In the genomic region with DNA sequence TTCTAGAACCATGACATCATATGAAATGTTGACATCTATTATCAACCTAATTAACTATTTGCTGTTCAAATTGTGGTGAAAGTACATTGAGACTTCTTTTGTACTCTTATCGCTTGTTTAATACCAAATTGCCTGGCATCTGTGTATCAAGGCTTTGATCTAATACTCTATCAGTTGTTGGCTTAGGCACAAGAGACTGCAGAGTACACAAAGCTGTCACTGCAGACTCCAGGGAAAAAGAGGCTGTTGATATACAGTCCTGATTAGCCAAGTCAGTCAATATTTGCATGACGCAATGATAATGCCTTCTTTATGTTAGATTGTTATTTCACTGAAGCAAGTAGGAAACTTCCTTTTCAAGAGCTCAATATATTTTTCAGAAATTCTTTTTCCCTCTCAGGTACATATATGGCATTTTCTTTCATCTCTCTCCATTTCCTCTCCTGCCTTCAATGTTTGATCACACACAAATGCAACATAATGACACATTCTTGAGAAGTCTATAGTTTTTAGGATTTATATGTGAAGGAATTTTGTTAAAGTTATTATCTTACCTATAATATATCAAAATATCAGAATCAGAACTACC, we compare ENCODE assay signal across 1 cellular context.
TF ChIP-seq lines count a peak whose summit lies in the region.

No MANE protein-coding gene starts in this region.

TF ChIP-seq in HepG2, 621 proteins besides CTCF, POLR2A, EP300 and RAD21 (continued from another document and continues in another):
- TF ChIP-seq, protein P1, sequence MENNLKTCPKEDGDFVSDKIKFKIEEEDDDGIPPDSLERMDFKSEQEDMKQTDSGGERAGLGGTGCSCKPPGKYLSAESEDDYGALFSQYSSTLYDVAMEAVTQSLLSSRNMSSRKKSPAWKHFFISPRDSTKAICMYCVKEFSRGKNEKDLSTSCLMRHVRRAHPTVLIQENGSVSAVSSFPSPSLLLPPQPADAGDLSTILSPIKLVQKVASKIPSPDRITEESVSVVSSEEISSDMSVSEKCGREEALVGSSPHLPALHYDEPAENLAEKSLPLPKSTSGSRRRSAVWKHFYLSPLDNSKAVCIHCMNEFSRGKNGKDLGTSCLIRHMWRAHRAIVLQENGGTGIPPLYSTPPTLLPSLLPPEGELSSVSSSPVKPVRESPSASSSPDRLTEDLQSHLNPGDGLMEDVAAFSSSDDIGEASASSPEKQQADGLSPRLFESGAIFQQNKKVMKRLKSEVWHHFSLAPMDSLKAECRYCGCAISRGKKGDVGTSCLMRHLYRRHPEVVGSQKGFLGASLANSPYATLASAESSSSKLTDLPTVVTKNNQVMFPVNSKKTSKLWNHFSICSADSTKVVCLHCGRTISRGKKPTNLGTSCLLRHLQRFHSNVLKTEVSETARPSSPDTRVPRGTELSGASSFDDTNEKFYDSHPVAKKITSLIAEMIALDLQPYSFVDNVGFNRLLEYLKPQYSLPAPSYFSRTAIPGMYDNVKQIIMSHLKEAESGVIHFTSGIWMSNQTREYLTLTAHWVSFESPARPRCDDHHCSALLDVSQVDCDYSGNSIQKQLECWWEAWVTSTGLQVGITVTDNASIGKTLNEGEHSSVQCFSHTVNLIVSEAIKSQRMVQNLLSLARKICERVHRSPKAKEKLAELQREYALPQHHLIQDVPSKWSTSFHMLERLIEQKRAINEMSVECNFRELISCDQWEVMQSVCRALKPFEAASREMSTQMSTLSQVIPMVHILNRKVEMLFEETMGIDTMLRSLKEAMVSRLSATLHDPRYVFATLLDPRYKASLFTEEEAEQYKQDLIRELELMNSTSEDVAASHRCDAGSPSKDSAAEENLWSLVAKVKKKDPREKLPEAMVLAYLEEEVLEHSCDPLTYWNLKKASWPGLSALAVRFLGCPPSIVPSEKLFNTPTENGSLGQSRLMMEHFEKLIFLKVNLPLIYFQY (CRISPR knock-in tag; IDR thresholded peaks at IDR 0.05; ENCODE audit: borderline replicate concordance) = no peak
- no peak for TF ChIP-seq PAWR (CRISPR knock-in tag; IDR thresholded peaks at IDR 0.05; ENCODE audit: borderline replicate concordance)
- peak; percentile 28; the same call in 1 of the 2 replicates for TF ChIP-seq RFXAP (CRISPR knock-in tag; IDR thresholded peaks at IDR 0.05; ENCODE audit: borderline replicate concordance)
- TF ChIP-seq MAFF (IDR thresholded peaks at IDR 0.05; ENCODE audit: low read depth, low read length) = no peak
- TF ChIP-seq ZKSCAN1 (IDR thresholded peaks at IDR 0.05; ENCODE audit: low read length) = no peak
- TF ChIP-seq CENPX (CRISPR knock-in tag; IDR thresholded peaks at IDR 0.05) = no peak
- TF ChIP-seq ZNF224 (CRISPR knock-in tag; IDR thresholded peaks at IDR 0.05) = no peak
- TF ChIP-seq HMG20A (CRISPR knock-in tag; IDR thresholded peaks at IDR 0.05; ENCODE audit: borderline replicate concordance) = peak; percentile 98
- TF ChIP-seq ZBTB21 (CRISPR knock-in tag; IDR thresholded peaks at IDR 0.05) = peak; percentile 82
- TF ChIP-seq NAIF1 (CRISPR knock-in tag; IDR thresholded peaks at IDR 0.05; ENCODE audit: borderline replicate concordance) = peak; percentile 52; the same call in 1 of the 2 replicates
- TF ChIP-seq PHF20 (CRISPR knock-in tag; IDR thresholded peaks at IDR 0.05) = no peak
- 0 out of 2 replicates have a peak, but pooled peaks have one; percentile 22 for TF ChIP-seq KMT2B (CRISPR knock-in tag; IDR thresholded peaks at IDR 0.05)
- TF ChIP-seq NCOA1 (CRISPR knock-in tag; IDR thresholded peaks at IDR 0.05) = no peak
- TF ChIP-seq, protein P2, sequence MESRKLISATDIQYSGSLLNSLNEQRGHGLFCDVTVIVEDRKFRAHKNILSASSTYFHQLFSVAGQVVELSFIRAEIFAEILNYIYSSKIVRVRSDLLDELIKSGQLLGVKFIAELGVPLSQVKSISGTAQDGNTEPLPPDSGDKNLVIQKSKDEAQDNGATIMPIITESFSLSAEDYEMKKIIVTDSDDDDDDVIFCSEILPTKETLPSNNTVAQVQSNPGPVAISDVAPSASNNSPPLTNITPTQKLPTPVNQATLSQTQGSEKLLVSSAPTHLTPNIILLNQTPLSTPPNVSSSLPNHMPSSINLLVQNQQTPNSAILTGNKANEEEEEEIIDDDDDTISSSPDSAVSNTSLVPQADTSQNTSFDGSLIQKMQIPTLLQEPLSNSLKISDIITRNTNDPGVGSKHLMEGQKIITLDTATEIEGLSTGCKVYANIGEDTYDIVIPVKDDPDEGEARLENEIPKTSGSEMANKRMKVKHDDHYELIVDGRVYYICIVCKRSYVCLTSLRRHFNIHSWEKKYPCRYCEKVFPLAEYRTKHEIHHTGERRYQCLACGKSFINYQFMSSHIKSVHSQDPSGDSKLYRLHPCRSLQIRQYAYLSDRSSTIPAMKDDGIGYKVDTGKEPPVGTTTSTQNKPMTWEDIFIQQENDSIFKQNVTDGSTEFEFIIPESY (CRISPR knock-in tag; IDR thresholded peaks at IDR 0.05) = no peak
- TF ChIP-seq, protein P3, sequence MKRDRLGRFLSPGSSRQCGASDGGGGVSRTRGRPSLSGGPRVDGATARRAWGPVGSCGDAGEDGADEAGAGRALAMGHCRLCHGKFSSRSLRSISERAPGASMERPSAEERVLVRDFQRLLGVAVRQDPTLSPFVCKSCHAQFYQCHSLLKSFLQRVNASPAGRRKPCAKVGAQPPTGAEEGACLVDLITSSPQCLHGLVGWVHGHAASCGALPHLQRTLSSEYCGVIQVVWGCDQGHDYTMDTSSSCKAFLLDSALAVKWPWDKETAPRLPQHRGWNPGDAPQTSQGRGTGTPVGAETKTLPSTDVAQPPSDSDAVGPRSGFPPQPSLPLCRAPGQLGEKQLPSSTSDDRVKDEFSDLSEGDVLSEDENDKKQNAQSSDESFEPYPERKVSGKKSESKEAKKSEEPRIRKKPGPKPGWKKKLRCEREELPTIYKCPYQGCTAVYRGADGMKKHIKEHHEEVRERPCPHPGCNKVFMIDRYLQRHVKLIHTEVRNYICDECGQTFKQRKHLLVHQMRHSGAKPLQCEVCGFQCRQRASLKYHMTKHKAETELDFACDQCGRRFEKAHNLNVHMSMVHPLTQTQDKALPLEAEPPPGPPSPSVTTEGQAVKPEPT (CRISPR knock-in tag; IDR thresholded peaks at IDR 0.05; ENCODE audit: low read depth) = no peak
- TF ChIP-seq ZFP36L1 (CRISPR knock-in tag; IDR thresholded peaks at IDR 0.05) = peak; percentile 53; the same call in 1 of the 2 replicates
- peak; percentile 83; the same call in 1 of the 2 replicates for TF ChIP-seq SATB2 (CRISPR knock-in tag; IDR thresholded peaks at IDR 0.05)
- TF ChIP-seq JUNB (CRISPR knock-in tag; IDR thresholded peaks at IDR 0.05; ENCODE audit: borderline replicate concordance) = peak; percentile 91
- no peak for TF ChIP-seq XRCC5 (optimal IDR thresholded peaks at IDR 0.05; ENCODE audit: low read length)
- no peak for TF ChIP-seq POGZ (CRISPR knock-in tag; IDR thresholded peaks at IDR 0.05)
- TF ChIP-seq, protein P4, sequence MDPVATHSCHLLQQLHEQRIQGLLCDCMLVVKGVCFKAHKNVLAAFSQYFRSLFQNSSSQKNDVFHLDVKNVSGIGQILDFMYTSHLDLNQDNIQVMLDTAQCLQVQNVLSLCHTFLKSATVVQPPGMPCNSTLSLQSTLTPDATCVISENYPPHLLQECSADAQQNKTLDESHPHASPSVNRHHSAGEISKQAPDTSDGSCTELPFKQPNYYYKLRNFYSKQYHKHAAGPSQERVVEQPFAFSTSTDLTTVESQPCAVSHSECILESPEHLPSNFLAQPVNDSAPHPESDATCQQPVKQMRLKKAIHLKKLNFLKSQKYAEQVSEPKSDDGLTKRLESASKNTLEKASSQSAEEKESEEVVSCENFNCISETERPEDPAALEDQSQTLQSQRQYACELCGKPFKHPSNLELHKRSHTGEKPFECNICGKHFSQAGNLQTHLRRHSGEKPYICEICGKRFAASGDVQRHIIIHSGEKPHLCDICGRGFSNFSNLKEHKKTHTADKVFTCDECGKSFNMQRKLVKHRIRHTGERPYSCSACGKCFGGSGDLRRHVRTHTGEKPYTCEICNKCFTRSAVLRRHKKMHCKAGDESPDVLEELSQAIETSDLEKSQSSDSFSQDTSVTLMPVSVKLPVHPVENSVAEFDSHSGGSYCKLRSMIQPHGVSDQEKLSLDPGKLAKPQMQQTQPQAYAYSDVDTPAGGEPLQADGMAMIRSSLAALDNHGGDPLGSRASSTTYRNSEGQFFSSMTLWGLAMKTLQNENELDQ (CRISPR knock-in tag; IDR thresholded peaks at IDR 0.05; ENCODE audit: borderline replicate concordance) = 0 out of 2 replicates have a peak, but pooled peaks have one; percentile 35
- TF ChIP-seq, protein P5, sequence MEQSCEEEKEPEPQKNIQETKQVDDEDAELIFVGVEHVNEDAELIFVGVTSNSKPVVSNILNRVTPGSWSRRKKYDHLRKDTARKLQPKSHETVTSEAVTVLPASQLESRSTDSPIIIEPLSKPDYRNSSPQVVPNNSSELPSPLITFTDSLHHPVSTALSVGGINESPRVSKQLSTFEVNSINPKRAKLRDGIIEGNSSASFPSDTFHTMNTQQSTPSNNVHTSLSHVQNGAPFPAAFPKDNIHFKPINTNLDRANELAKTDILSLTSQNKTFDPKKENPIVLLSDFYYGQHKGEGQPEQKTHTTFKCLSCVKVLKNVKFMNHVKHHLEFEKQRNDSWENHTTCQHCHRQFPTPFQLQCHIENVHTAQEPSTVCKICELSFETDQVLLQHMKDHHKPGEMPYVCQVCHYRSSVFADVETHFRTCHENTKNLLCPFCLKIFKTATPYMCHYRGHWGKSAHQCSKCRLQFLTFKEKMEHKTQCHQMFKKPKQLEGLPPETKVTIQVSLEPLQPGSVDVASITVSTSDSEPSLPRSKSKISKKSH (CRISPR knock-in tag; IDR thresholded peaks at IDR 0.05; ENCODE audit: borderline replicate concordance) = no peak
- TF ChIP-seq LCORL (IDR thresholded peaks at IDR 0.05) = no peak
- no peak for TF ChIP-seq LCORL (CRISPR knock-in tag; IDR thresholded peaks at IDR 0.05)
- peak; percentile 91; the same call in 1 of the 2 replicates for TF ChIP-seq CEBPB (IDR thresholded peaks at IDR 0.05; ENCODE audit: borderline replicate concordance, low read depth, low read length)
- TF ChIP-seq CREM (IDR thresholded peaks at IDR 0.05) = peak; percentile 93
- no peak for TF ChIP-seq CREM (CRISPR knock-in tag; IDR thresholded peaks at IDR 0.05)
- peak; percentile 44; the same call in 1 of the 2 replicates for TF ChIP-seq HDAC1 (CRISPR knock-in tag; IDR thresholded peaks at IDR 0.05)
- peak; percentile 99 for TF ChIP-seq HDAC2 (CRISPR knock-in tag; IDR thresholded peaks at IDR 0.05)
- no peak for TF ChIP-seq ZNF350 (CRISPR knock-in tag; IDR thresholded peaks at IDR 0.05; ENCODE audit: borderline replicate concordance, low read depth)
- TF ChIP-seq ZNF737 (CRISPR knock-in tag; IDR thresholded peaks at IDR 0.05; ENCODE audit: borderline replicate concordance) = no peak
- peak; percentile 60 for TF ChIP-seq RARA (CRISPR knock-in tag; IDR thresholded peaks at IDR 0.05)
- TF ChIP-seq SKI (IDR thresholded peaks at IDR 0.05; ENCODE audit: partially characterized antibody) = peak; percentile 87
- no peak for TF ChIP-seq ZNF777 (CRISPR knock-in tag; IDR thresholded peaks at IDR 0.05)
- TF ChIP-seq ZIK1 (CRISPR knock-in tag; IDR thresholded peaks at IDR 0.05; ENCODE audit: borderline replicate concordance, low read depth) = no peak
- TF ChIP-seq, protein P6, sequence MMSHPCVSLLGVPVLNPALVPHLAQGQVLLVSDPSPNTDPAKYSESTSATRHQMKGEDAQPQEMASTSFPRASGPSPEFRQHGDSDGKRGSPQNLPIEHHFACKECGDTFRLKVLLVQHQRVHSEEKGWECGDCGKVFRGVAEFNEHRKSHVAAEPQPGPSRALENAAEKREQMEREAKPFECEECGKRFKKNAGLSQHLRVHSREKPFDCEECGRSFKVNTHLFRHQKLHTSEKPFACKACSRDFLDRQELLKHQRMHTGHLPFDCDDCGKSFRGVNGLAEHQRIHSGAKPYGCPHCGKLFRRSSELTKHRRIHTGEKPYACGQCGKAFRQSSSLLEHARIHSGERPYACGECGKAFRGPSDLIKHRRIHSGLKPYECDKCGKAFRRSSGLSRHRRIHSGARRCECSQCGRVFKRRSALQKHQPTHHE (CRISPR knock-in tag; IDR thresholded peaks at IDR 0.05; ENCODE audit: borderline replicate concordance) = no peak
- no peak for TF ChIP-seq ZNF121 (CRISPR knock-in tag; IDR thresholded peaks at IDR 0.05)
- TF ChIP-seq, protein P7, sequence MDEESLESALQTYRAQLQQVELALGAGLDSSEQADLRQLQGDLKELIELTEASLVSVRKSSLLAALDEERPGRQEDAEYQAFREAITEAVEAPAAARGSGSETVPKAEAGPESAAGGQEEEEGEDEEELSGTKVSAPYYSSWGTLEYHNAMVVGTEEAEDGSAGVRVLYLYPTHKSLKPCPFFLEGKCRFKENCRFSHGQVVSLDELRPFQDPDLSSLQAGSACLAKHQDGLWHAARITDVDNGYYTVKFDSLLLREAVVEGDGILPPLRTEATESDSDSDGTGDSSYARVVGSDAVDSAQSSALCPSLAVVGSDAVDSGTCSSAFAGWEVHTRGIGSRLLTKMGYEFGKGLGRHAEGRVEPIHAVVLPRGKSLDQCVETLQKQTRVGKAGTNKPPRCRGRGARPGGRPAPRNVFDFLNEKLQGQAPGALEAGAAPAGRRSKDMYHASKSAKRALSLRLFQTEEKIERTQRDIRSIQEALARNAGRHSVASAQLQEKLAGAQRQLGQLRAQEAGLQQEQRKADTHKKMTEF (CRISPR knock-in tag; IDR thresholded peaks at IDR 0.05) = peak; percentile 95; the same call in 1 of the 2 replicates
- TF ChIP-seq, protein P8, sequence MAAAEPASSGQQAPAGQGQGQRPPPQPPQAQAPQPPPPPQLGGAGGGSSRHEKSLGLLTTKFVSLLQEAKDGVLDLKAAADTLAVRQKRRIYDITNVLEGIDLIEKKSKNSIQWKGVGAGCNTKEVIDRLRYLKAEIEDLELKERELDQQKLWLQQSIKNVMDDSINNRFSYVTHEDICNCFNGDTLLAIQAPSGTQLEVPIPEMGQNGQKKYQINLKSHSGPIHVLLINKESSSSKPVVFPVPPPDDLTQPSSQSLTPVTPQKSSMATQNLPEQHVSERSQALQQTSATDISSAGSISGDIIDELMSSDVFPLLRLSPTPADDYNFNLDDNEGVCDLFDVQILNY (CRISPR knock-in tag; conservative IDR thresholded peaks at IDR 0.05) = no peak
- 0 out of 2 replicates have a peak, but pooled peaks have one; percentile 17 for TF ChIP-seq SP5 (CRISPR knock-in tag; IDR thresholded peaks at IDR 0.05; ENCODE audit: borderline replicate concordance, low read depth)
- TF ChIP-seq ZNF644 (CRISPR knock-in tag; IDR thresholded peaks at IDR 0.05; ENCODE audit: low read depth) = 0 out of 2 replicates have a peak, but pooled peaks have one; percentile 21
- TF ChIP-seq CBX5 (CRISPR knock-in tag; IDR thresholded peaks at IDR 0.05; ENCODE audit: borderline replicate concordance) = no peak
- TF ChIP-seq SRSF1 (optimal IDR thresholded peaks at IDR 0.05; ENCODE audit: low read depth, low read length) = no peak
- TF ChIP-seq NBN (conservative IDR thresholded peaks at IDR 0.05) = no peak
- no peak for TF ChIP-seq KDM5A (IDR thresholded peaks at IDR 0.05; ENCODE audit: borderline replicate concordance, low read length)
- no peak for TF ChIP-seq SMAD9 (CRISPR knock-in tag; IDR thresholded peaks at IDR 0.05)
- TF ChIP-seq, protein P9, sequence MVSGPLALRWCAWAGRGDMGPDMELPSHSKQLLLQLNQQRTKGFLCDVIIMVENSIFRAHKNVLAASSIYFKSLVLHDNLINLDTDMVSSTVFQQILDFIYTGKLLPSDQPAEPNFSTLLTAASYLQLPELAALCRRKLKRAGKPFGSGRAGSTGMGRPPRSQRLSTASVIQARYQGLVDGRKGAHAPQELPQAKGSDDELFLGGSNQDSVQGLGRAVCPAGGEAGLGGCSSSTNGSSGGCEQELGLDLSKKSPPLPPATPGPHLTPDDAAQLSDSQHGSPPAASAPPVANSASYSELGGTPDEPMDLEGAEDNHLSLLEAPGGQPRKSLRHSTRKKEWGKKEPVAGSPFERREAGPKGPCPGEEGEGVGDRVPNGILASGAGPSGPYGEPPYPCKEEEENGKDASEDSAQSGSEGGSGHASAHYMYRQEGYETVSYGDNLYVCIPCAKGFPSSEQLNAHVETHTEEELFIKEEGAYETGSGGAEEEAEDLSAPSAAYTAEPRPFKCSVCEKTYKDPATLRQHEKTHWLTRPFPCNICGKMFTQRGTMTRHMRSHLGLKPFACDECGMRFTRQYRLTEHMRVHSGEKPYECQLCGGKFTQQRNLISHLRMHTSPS (CRISPR knock-in tag; IDR thresholded peaks at IDR 0.05; ENCODE audit: low read depth) = no peak
